Comparison of ENCODE assay signal across 1 cellular context in the genomic region with DNA sequence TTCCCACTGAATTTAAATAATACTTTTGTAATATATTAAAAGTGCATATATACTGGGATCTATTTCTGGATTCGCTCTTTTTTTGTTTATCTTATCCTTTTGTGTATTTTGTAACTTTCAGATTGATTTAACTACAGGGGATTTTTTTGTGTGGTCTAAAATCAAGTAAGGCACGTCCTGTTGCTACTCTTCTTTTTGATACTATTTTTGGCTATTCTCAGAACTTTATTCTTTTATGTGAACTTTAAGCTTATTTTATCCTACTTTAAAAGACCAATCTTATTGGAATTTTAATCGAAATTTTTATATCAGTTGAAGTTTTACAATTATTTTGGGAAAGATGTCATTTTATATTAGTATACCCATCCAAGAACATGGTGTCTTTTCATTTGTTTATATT.
TF ChIP-seq lines count a peak whose summit lies in the region.

No MANE protein-coding gene starts in this region.

TF ChIP-seq in GM12878, 131 proteins besides CTCF, POLR2A, EP300 and RAD21 (continued from another document):
- no peak for TF ChIP-seq USF2 (IDR thresholded peaks at IDR 0.05; ENCODE audit: borderline replicate concordance, low read depth, low read length)
- TF ChIP-seq SMAD5 (IDR thresholded peaks at IDR 0.05; ENCODE audit: low read depth), result no peak
- TF ChIP-seq IRF4 (IDR thresholded peaks at IDR 0.05; ENCODE audit: low read depth, low read length), result no peak
- no peak for TF ChIP-seq RCOR1 (conservative IDR thresholded peaks at IDR 0.05; ENCODE audit: low read depth, low read length)
- no peak for TF ChIP-seq MAX (IDR thresholded peaks at IDR 0.05; ENCODE audit: low read depth, low read length)
